In the genomic region with DNA sequence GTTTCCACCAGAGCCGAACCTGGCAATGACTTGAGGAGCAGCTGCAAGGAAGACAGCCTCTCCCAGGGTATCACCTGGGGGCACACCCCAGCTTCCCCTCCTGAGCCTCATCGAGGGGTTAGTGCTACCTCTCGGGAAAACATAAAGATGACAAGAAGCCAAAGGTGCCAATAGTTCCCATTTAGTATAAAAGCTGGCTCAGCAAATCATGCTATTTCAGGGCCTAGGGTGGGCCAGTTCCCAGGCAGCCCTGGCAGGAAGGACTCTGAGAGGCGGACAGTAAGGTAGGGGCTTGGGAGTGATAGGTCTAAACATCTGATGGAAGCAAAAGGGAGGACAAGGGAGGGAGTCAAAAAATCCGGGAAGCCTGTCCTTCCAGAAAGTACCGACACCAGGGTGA, we compare ENCODE assay signal across 31 cellular contexts. TPM values are rescaled to one million over a fixed set of nuclear protein-coding genes. Genes with fewer than 3 reads are reported as not detected.
"Had no signal": no experiment of that assay in that cellular context is flagged by ENCODE, and none has a peak within 500 bp of the region (broad histone marks: within the 10 kb centered on the region; RNA-seq: fewer than 3 reads in every experiment).

No MANE protein-coding gene starts in this region.

- H3K4me3 ChIP-seq: SJSA1 had no signal

- H3K9ac ChIP-seq: SK-N-SH had no signal

- H3K27ac Mint-ChIP-seq: activated CD4-positive, alpha-beta T cell treated with anti-CD3 and anti-CD28 coated beads, Interleukin-2, amount 10 ng/mL, durations not matched to agents 24 days and 14 days; activated CD8-positive, alpha-beta T cell treated with anti-CD3 and anti-CD28 coated beads for 36 hours; activated naive CD4-positive, alpha-beta T cell treated with anti-CD3 and anti-CD28 coated beads, Interleukin-2, amount 50 U/mL, for 72 hours; activated T-cell treated with anti-CD3 and anti-CD28 coated beads, Interleukin-2, amount 50 U/mL, for 24 hours; activated T-helper 2 cell treated with anti-CD3 and anti-CD28 coated beads, Interferon-gamma antibody, Interleukin-2, Interleukin-4, amounts not matched to agents 10 μg/mL and 5 μg/mL and 100 μg/mL, durations not matched to agents 14 hours and 24 hours and 36 hours; T-helper 1 cell treated with Interleukin-12 subunit alpha and Interleukin-12 subunit beta and Interleukin-4 antibody, amounts not matched to agents 30 μg/mL and 1 μg/mL, for 36 hours; T-helper 2 cell treated with Interferon-gamma antibody and Interleukin-4, amounts not matched to agents 5 μg/mL and 100 μg/mL, for 36 hours had no signal

- ATAC-seq: activated CD8-positive, alpha-beta T cell treated with anti-CD3 and anti-CD28 coated beads for 36 hours; activated naive CD4-positive, alpha-beta T cell treated with anti-CD3 and anti-CD28 coated beads, Interleukin-2, amount 50 U/mL, for 72 hours; Panc1 had no signal

- H3K9me3 ChIP-seq: SJSA1, SK-N-SH had no signal

- H3K36me3 ChIP-seq: cardiac muscle cell, SJSA1 had no signal

- FAIRE-seq: TTC549 had no signal

- H3K4me2 ChIP-seq: SK-N-SH had no signal

- H3K27me3 ChIP-seq: SJSA1 had no signal

- H3K27ac ChIP-seq: cardiac muscle cell, SJSA1 had no signal

- DNase-seq: activated CD4-positive, alpha-beta T cell treated with anti-CD3 and anti-CD28 coated beads, Interleukin-2, amount 10 ng/mL, durations not matched to agents 24 days and 14 days; activated CD4-positive, alpha-beta T cell treated with anti-CD3 and anti-CD28 coated beads, Interleukin-2, amount 50 U/mL, for 4 hours; activated CD8-positive, alpha-beta T cell treated with anti-CD3 and anti-CD28 coated beads for 36 hours; activated gamma-delta T cell; activated naive CD4-positive, alpha-beta T cell treated with Interleukin-2 at 50 U/mL for 16 hours; activated T-cell treated with anti-CD3 and anti-CD28 coated beads, Interleukin-2, amount 50 U/mL, for 24 hours; amniotic stem cell; aorta; Karpas-422; KBM-7; NCI-H1105; NCI-H1417 treated with DMSO at 0.1 percent for 48 hours; NCI-H187 treated with DMSO at 0.1 percent for 48 hours; NCI-H2081 treated with DMSO at 0.1 percent for 48 hours; NCI-H226; NCI-H446 treated with DMSO at 0.1 percent for 48 hours; NCI-H524; NCI-H69; SHP77 treated with DMSO at 0.1 percent for 48 hours; SK-N-SH had no signal

- H3K9me3 Mint-ChIP-seq: activated CD4-positive, alpha-beta T cell treated with anti-CD3 and anti-CD28 coated beads, Interleukin-2, amount 10 ng/mL, durations not matched to agents 24 days and 14 days; activated CD8-positive, alpha-beta T cell treated with anti-CD3 and anti-CD28 coated beads for 36 hours; activated naive CD4-positive, alpha-beta T cell treated with anti-CD3 and anti-CD28 coated beads, Interleukin-2, amount 50 U/mL, for 72 hours; activated T-cell treated with anti-CD3 and anti-CD28 coated beads, Interleukin-2, amount 50 U/mL, for 24 hours; activated T-helper 2 cell treated with anti-CD3 and anti-CD28 coated beads, Interferon-gamma antibody, Interleukin-2, Interleukin-4, amounts not matched to agents 10 μg/mL and 5 μg/mL and 100 μg/mL, durations not matched to agents 14 hours and 24 hours and 36 hours; T-helper 1 cell treated with Interleukin-12 subunit alpha and Interleukin-12 subunit beta and Interleukin-4 antibody, amounts not matched to agents 30 μg/mL and 1 μg/mL, for 36 hours; T-helper 2 cell treated with Interferon-gamma antibody and Interleukin-4, amounts not matched to agents 5 μg/mL and 100 μg/mL, for 36 hours had no signal

RNA-seq across cellular contexts. Expression of a gene that starts 46.2 kb away (rescaled TPM):
- total RNA-seq: activated CD4-positive, alpha-beta T cell treated with anti-CD3 and anti-CD28 coated beads, Interleukin-2, amount 10 ng/mL, durations not matched to agents 24 days and 14 days; activated CD8-positive, alpha-beta memory T cell treated with anti-CD3 and anti-CD28 coated beads for 36 hours; activated CD8-positive, alpha-beta T cell treated with anti-CD3 and anti-CD28 coated beads for 36 hours; activated naive CD4-positive, alpha-beta T cell treated with anti-CD3 and anti-CD28 coated beads, Interleukin-2, amount 50 U/mL, for 72 hours; activated T-helper 2 cell treated with anti-CD3 and anti-CD28 coated beads, Interferon-gamma antibody, Interleukin-2, Interleukin-4, amounts not matched to agents 10 μg/mL and 5 μg/mL and 100 μg/mL, durations not matched to agents 14 hours and 24 hours and 36 hours; MCF 10A; RPMI7951 had no signal
- polyA plus RNA-seq: SK-N-SH had no signal

RNA-seq across cellular contexts. Expression of a gene that starts 50.7 kb away (rescaled TPM):
- total RNA-seq: MCF 10A, SJSA1 had no signal
